Comparison of ENCODE assay signal across 8 cellular contexts in the genomic region with DNA sequence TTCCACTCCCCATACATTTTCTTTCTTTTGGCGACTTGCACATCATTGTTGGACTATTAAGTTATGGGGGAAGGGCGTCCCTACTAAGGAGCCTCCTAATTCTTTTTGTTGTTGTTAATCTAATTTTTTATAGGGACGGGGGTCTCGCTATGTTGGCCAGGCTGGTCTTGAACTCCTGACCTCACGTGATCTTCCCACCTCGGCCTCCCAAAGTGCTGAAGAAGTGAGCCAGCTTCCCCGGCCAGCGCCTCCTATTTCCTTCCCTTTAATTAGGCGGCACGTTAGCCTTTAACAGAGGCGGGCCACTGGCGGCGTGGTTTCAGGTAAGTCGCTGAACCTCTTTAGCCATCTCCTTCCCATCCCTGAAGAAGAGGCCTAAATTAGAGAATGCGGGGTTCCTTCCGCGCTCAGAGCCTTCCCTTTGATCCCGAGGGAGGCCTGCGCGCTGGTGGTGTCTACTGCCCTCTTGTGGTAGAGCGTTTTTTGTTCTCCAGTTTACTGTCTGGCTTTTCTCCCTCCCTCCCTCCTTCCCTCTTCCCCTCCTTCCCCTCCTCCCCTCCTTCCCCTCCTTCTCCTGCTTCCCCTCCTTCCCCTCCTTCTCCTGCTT.
A peak's percentile ranks its signal among the peaks of the same experiment; 100 is the strongest.
DNase-seq lines count a peak whose midpoint lies in the region; ATAC-seq lines count a peak whose summit lies in the region.

No MANE protein-coding gene starts in this region.

- in situ Hi-C loops in ACHN (cut with HindIII; ENCODE audit: low pct_ligation_motif_present, low pct_unique_long_range_greater_than_20kb, low sequenced_read_pairs): no loop called here

- DNase-seq in ACHN: peak; percentile 68
- peak; percentile 30 for DNase-seq in GOT3 (lab: John Stamatoyannopoulos, UW)
- DNase-seq in NCI-H345 (lab: John Stamatoyannopoulos, UW): peak; percentile 73
- DNase-seq in cerebellar cortex (ENCODE audit: low spot score): peak; percentile 74
- peak; percentile 80 for DNase-seq in kidney glomerular epithelial cell (lab: John Stamatoyannopoulos, UW)
- DNase-seq in stimulated activated CD4-positive, alpha-beta T cell treated with anti-CD3 and anti-CD28 coated beads, Interleukin-1b, Interleukin-23, amount 100 ng/mL, for 48 hours: peak; percentile 53

- ATAC-seq in activated CD4-positive, CD25-positive, alpha-beta regulatory T cell treated with anti-CD3 and anti-CD28 coated beads, Interleukin-2, amount 50 U/mL, for 24 hours: peak; percentile 69 to 78
- ATAC-seq in GM18511 (IDR thresholded peaks at IDR 0.05; ENCODE audit: unreplicated experiment): no peak

Comparison
In these comparisons a context has a peak if more than half of its experiments do, and no peak if none do; other contexts are left out.
1. DNase-seq: peak in every context shown above with its lines; median percentile 80 in kidney glomerular epithelial cell; 74 in cerebellar cortex; 73 in NCI-H345; 68 in ACHN; 53 in stimulated activated CD4-positive, alpha-beta T cell treated with anti-CD3 and anti-CD28 coated beads, Interleukin-1b, Interleukin-23, amount 100 ng/mL, for 48 hours; 30 in GOT3.